In the genomic region with DNA sequence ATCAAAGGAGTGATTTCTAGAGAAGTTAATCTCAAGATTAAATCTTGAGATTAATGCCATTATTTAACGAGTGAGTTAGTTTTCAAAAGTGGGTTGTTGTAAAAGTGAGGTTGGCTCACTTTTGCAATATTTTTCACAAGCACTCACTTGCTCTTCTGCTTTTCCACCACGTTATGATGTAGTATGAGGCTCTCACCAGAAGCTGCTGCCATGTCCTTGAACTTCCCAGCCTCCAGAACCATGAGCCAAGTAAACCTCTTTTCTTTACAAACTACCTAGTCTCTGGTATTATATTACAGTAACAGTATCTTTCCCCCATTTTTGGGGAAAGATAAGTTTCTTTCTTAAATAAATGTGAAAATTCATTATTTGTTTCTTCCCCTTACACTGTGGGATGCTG, we compare ENCODE assay signal across 37 cellular contexts.
DNase-seq lines count a peak whose midpoint lies in the region; ATAC-seq, FAIRE-seq and TF ChIP-seq lines count a peak whose summit lies in the region.
"Had no signal": no experiment of that assay in that cellular context is flagged by ENCODE, and none has a peak within 500 bp of the region (broad histone marks: within the 10 kb centered on the region; RNA-seq: fewer than 3 reads in every experiment).

No MANE protein-coding gene starts in this region.

- TF ChIP-seq CTCF in HepG2 (CRISPR knock-in tag; IDR thresholded peaks at IDR 0.05) (no peak), right lobe of liver (IDR thresholded peaks at IDR 0.05) (no peak), HEK293 (tag by site-specific recombination; IDR thresholded peaks at IDR 0.05) (no peak), K562 (IDR thresholded peaks at IDR 0.05 in 2 of 3, conservative IDR thresholded peaks at IDR 0.05 in 1 of 3; ENCODE audit: insufficient read depth in 2 of 3, low read depth in 1 of 3, low read length in 3 of 3) (no peak)

- FAIRE-seq in HepG2 (lab: Jason Lieb, UNC), result no peak
- FAIRE-seq in K562 (lab: Jason Lieb, UNC), result no peak
- FAIRE-seq: A204.1, A549, D721Med had no signal

- H3K4me3 ChIP-seq in HepG2 (replicated peaks in 1 of 3; ENCODE audit: insufficient read depth in 1 of 3, low read depth in 2 of 3, low read length in 3 of 3) (no peak overlapping the region), right lobe of liver (no peak overlapping the region), HEK293 (ENCODE audit: low read depth, low read length) (no peak overlapping the region), K562 (no peak overlapping the region)
- H3K4me3 ChIP-seq: A549; BLaER1; BLaER1 treated with 17β-estradiol and CSF1 and Interleukin-3, amounts not matched to agents 10 nM and 100 nM had no signal

- H3K27ac ChIP-seq in HepG2 (ENCODE audit: extremely low read length, insufficient read depth, low read length) (no peak overlapping the region), right lobe of liver (no peak overlapping the region), HEK293 (ENCODE audit: extremely low read depth, low read depth, low read length) (no peak overlapping the region), K562 (ENCODE audit: extremely low read depth, low read depth, low read length) (no peak overlapping the region)
- H3K27ac ChIP-seq: 22Rv1; A549; BLaER1; BLaER1 treated with 17β-estradiol and CSF1 and Interleukin-3, amounts not matched to agents 10 nM and 100 nM; C4-2B had no signal

- 0% methylated on average over 2 of the region's 2 CpGs for WGBS in HepG2 (ENCODE audit: low lambda C conversion rate)
- WGBS in right lobe of liver (ENCODE audit: insufficient coverage, low coverage, low lambda C conversion rate, missing lambda C conversion rate), result 61% methylated on average over 2 of the region's 2 CpGs
- 29% methylated on average over 2 of the region's 2 CpGs for WGBS in K562 (ENCODE audit: insufficient coverage, low coverage, missing lambda C conversion rate)

- H3K9ac ChIP-seq in HepG2 (ENCODE audit: insufficient read depth, low read depth, low read length), result no peak overlapping the region
- H3K9ac ChIP-seq in K562 (ENCODE audit: insufficient read depth in 1 of 2, low read depth in 2 of 2, low read length in 2 of 2), result no peak overlapping the region
- H3K9ac ChIP-seq: BLaER1; BLaER1 treated with 17β-estradiol and CSF1 and Interleukin-3, amounts not matched to agents 10 nM and 100 nM had no signal

- TF ChIP-seq RAD21 in HepG2 (CRISPR knock-in tag; IDR thresholded peaks at IDR 0.05) (no peak), K562 (CRISPR knock-in tag; conservative IDR thresholded peaks at IDR 0.05 in 1 of 2, IDR thresholded peaks at IDR 0.05 in 1 of 2) (no peak)

- no peaks in the 10 kb centered on the region for H3K27me3 Mint-ChIP-seq in activated T-cell treated with anti-CD3 and anti-CD28 coated beads, Interleukin-2, amount 50 U/mL, for 72 hours (ENCODE audit: low read depth)
- no peaks in the 10 kb centered on the region for H3K27me3 Mint-ChIP-seq in activated T-cell treated with anti-CD3 and anti-CD28 coated beads, Interleukin-2, amount 50 U/mL, for 4 hours (ENCODE audit: low read depth)
- H3K27me3 Mint-ChIP-seq: B cell; CD4-positive, alpha-beta memory T cell; CD4-positive, alpha-beta T cell; CD8-positive, alpha-beta memory T cell had no signal

- H2AFZ ChIP-seq in HepG2 (ENCODE audit: low read length) (no peak overlapping the region), K562 (ENCODE audit: low read depth, low read length) (no peak overlapping the region)

- H3K9me1 ChIP-seq in K562 (ENCODE audit: control insufficient read depth, insufficient read depth, low read length), result no peaks in the 10 kb centered on the region

- peak overlapping the region; percentile 27 for H3K27ac Mint-ChIP-seq in activated T-cell treated with anti-CD3 and anti-CD28 coated beads, Interleukin-2, amount 50 U/mL, for 72 hours
- H3K27ac Mint-ChIP-seq: B cell; CD14-positive monocyte; CD4-positive, alpha-beta memory T cell; CD4-positive, alpha-beta T cell; CD4-positive, CD25-positive, alpha-beta regulatory T cell; CD8-positive, alpha-beta T cell had no signal

- no peak for ATAC-seq in activated T-cell treated with anti-CD3 and anti-CD28 coated beads, Interleukin-2, amount 50 U/mL, for 72 hours (replicated peaks in 1 of 2)
- no peak for ATAC-seq in activated T-cell treated with anti-CD3 and anti-CD28 coated beads, Interleukin-2, amount 50 U/mL, for 4 hours
- ATAC-seq in HepG2, result no peak
- ATAC-seq in right lobe of liver, result no peak
- ATAC-seq in K562, result no peak
- ATAC-seq: A549; CD8-positive, alpha-beta T cell had no signal

- in situ Hi-C loops in HepG2 (cut with HindIII; ENCODE audit: extremely low pct_ligation_motif_present, low pct_unique_long_range_greater_than_20kb), result no loop called here
- in situ Hi-C loops in K562 (cut with MboI), result no loop called here

- H3K4me1 ChIP-seq in HepG2 (ENCODE audit: insufficient read depth, low read length), result no peaks in the 10 kb centered on the region
- H3K4me1 ChIP-seq in right lobe of liver, result no peaks in the 10 kb centered on the region
- H3K4me1 ChIP-seq in HEK293 (ENCODE audit: control insufficient read depth, insufficient read depth, low read length), result no peaks in the 10 kb centered on the region
- no peaks in the 10 kb centered on the region for H3K4me1 ChIP-seq in K562 (replicated peaks in 1 of 2; ENCODE audit: control insufficient read depth in 2 of 2, insufficient read depth in 2 of 2, low read length in 2 of 2)
- H3K4me1 ChIP-seq: A549; BE2C; BLaER1; BLaER1 treated with 17β-estradiol and CSF1 and Interleukin-3, amounts not matched to agents 10 nM and 100 nM; Caco-2 had no signal

- no peak overlapping the region for H3K4me3 Mint-ChIP-seq in activated T-cell treated with anti-CD3 and anti-CD28 coated beads, Interleukin-2, amount 50 U/mL, for 72 hours
- no peak overlapping the region for H3K4me3 Mint-ChIP-seq in activated T-cell treated with anti-CD3 and anti-CD28 coated beads, Interleukin-2, amount 50 U/mL, for 4 hours
- H3K4me3 Mint-ChIP-seq: B cell; CD14-positive monocyte; CD4-positive, alpha-beta memory T cell; CD4-positive, alpha-beta T cell; CD4-positive, CD25-positive, alpha-beta regulatory T cell; CD8-positive, alpha-beta memory T cell; CD8-positive, alpha-beta T cell had no signal

- H3K4me2 ChIP-seq in HepG2 (ENCODE audit: low read depth, low read length) (no peak overlapping the region), K562 (ENCODE audit: insufficient read depth, low read length) (no peak overlapping the region)
- H3K4me2 ChIP-seq: A549; BLaER1; BLaER1 treated with 17β-estradiol and CSF1 and Interleukin-3, amounts not matched to agents 10 nM and 100 nM had no signal

- TF ChIP-seq EP300 in HepG2 (IDR thresholded peaks at IDR 0.05; ENCODE audit: low read depth in 2 of 2, low read length in 2 of 2) (no peak), HepG2 (CRISPR knock-in tag; IDR thresholded peaks at IDR 0.05; ENCODE audit: borderline replicate concordance) (no peak), K562 (IDR thresholded peaks at IDR 0.05; ENCODE audit: low read length) (no peak)

- no TSS peak for BruUV-seq in HepG2 (replicated peaks; lab: Mats Ljungman, UMichigan)
- BruUV-seq in K562 (replicated peaks; lab: Mats Ljungman, UMichigan), result no TSS peak

- POLR2A ChIA-PET in HepG2 (lab: Yijun Ruan, JAX) (no interaction called here), HEK293 (lab: Yijun Ruan, JAX) (no interaction called here), K562 (lab: Yijun Ruan, JAX) (no interaction called here)

- peaks cover 17% of the 10 kb centered on the region for H3K4me1 Mint-ChIP-seq in activated T-cell treated with anti-CD3 and anti-CD28 coated beads, Interleukin-2, amount 50 U/mL, for 72 hours (ENCODE audit: low read depth)
- H3K4me1 Mint-ChIP-seq in activated T-cell treated with anti-CD3 and anti-CD28 coated beads, Interleukin-2, amount 50 U/mL, for 4 hours (ENCODE audit: low read depth), result peaks cover 4% of the 10 kb centered on the region
- H3K4me1 Mint-ChIP-seq: B cell had no signal

- H3K9me3 ChIP-seq in HepG2 (ENCODE audit: low read length), result peaks cover 37% of the 10 kb centered on the region
- no peaks in the 10 kb centered on the region for H3K9me3 ChIP-seq in right lobe of liver
- H3K9me3 ChIP-seq in HEK293 (ENCODE audit: control insufficient read depth, insufficient read depth, low read depth, low read length), result no peaks in the 10 kb centered on the region
- H3K9me3 ChIP-seq in K562 (replicated peaks; ENCODE audit: control insufficient read depth, insufficient read depth, low read depth, low read length), result 0 out of 2 replicates have a peak, but pooled peaks cover 3% of the 10 kb centered on the region
- H3K9me3 ChIP-seq: A549, BE2C, BLaER1 had no signal

- no peaks in the 10 kb centered on the region for H3K36me3 ChIP-seq in HepG2 (replicated peaks in 1 of 2; ENCODE audit: control insufficient read depth in 1 of 2, insufficient read depth in 2 of 2, low read length in 2 of 2)
- no peaks in the 10 kb centered on the region for H3K36me3 ChIP-seq in right lobe of liver
- no peaks in the 10 kb centered on the region for H3K36me3 ChIP-seq in HEK293 (ENCODE audit: control insufficient read depth in 2 of 2, insufficient read depth in 1 of 2, low read length in 2 of 2)
- H3K36me3 ChIP-seq in K562 (ENCODE audit: control insufficient read depth, insufficient read depth, low read length), result no peaks in the 10 kb centered on the region
- H3K36me3 ChIP-seq: BE2C; BLaER1; BLaER1 treated with 17β-estradiol and CSF1 and Interleukin-3, amounts not matched to agents 10 nM and 100 nM had no signal

- TF ChIP-seq POLR2A in HepG2 (IDR thresholded peaks at IDR 0.05; ENCODE audit: insufficient read depth in 1 of 2, low read depth in 2 of 2, low read length in 2 of 2) (no peak), right lobe of liver (IDR thresholded peaks at IDR 0.05) (no peak), K562 (conservative IDR thresholded peaks at IDR 0.05) (no peak)

- no peaks in the 10 kb centered on the region for H3K79me2 ChIP-seq in HepG2 (ENCODE audit: insufficient read depth, low read length)
- H3K79me2 ChIP-seq in K562 (ENCODE audit: control insufficient read depth, insufficient read depth, low read length), result no peaks in the 10 kb centered on the region

- no peak for DNase-seq in activated T-cell treated with anti-CD3 and anti-CD28 coated beads, Interleukin-2, amount 50 U/mL, for 72 hours
- no peak for DNase-seq in activated T-cell treated with anti-CD3 and anti-CD28 coated beads, Interleukin-2, amount 50 U/mL, for 4 hours
- DNase-seq in HepG2 (ENCODE audit: low spot score) (no peak), right lobe of liver (no peak), K562 (ENCODE audit: extremely low read depth in 1 of 4, low spot score in 3 of 4) (no peak), globus pallidus (ENCODE audit: low spot score) (no peak)
- DNase-seq in activated CD8-positive, alpha-beta memory T cell treated with anti-CD3 and anti-CD28 coated beads for 24 hours, result no peak
- DNase-seq: 8988T; ACHN; AML-193; BE2C; C1 segment of cervical spinal cord; Caco-2; Calu3; CD4-positive, alpha-beta memory T cell; CD4-positive, alpha-beta T cell; CD4-positive, CD25-positive, alpha-beta regulatory T cell; CD8-positive, alpha-beta memory T cell; CD8-positive, alpha-beta T cell; COR-L47; DMS 273 treated with DMSO at 0.1 percent for 48 hours; DMS153; DMS53; DMS79; DMS79 treated with DMSO at 0.1 percent for 48 hours; DND-41; EL had no signal

- H3K27me3 ChIP-seq in HepG2 (ENCODE audit: control insufficient read depth in 1 of 2, insufficient read depth in 2 of 2, low read length in 2 of 2) (no peaks in the 10 kb centered on the region), right lobe of liver (no peaks in the 10 kb centered on the region), K562 (ENCODE audit: control insufficient read depth in 2 of 2, insufficient read depth in 2 of 2, low read length in 2 of 2) (no peaks in the 10 kb centered on the region)
- H3K27me3 ChIP-seq: BE2C; BLaER1; BLaER1 treated with 17β-estradiol and CSF1 and Interleukin-3, amounts not matched to agents 10 nM and 100 nM had no signal

- H4K20me1 ChIP-seq in HepG2 (ENCODE audit: insufficient read depth, low read length) (no peaks in the 10 kb centered on the region), K562 (replicated peaks; ENCODE audit: control insufficient read depth, insufficient read depth, low read length) (no peaks in the 10 kb centered on the region)
- H4K20me1 ChIP-seq: BLaER1; BLaER1 treated with 17β-estradiol and CSF1 and Interleukin-3, amounts not matched to agents 10 nM and 100 nM had no signal

- peaks cover 9% of the 10 kb centered on the region in 2 donors for H3K36me3 Mint-ChIP-seq in activated T-cell treated with anti-CD3 and anti-CD28 coated beads, Interleukin-2, amount 50 U/mL, for 72 hours (ENCODE audit: insufficient read depth in 2 of 2)
- H3K36me3 Mint-ChIP-seq in activated T-cell treated with anti-CD3 and anti-CD28 coated beads, Interleukin-2, amount 50 U/mL, for 4 hours (ENCODE audit: insufficient read depth), result peaks cover 4% of the 10 kb centered on the region
- H3K36me3 Mint-ChIP-seq: CD14-positive monocyte; CD4-positive, alpha-beta memory T cell; CD4-positive, CD25-positive, alpha-beta regulatory T cell; CD8-positive, alpha-beta T cell had no signal

- H3K9me3 Mint-ChIP-seq in activated T-cell treated with anti-CD3 and anti-CD28 coated beads, Interleukin-2, amount 50 U/mL, for 72 hours, result peaks cover 2 to 14% of the 10 kb centered on the region in 2 donors
- peaks cover 20% of the 10 kb centered on the region for H3K9me3 Mint-ChIP-seq in activated T-cell treated with anti-CD3 and anti-CD28 coated beads, Interleukin-2, amount 50 U/mL, for 4 hours

- intact Hi-C loops in HepG2 (cut with micrococcal nuclease; ENCODE audit: unreplicated experiment) (no loop called here), right lobe of liver (cut with DNase I) (no loop called here), K562 (cut with micrococcal nuclease) (no loop called here)

- CTCF ChIA-PET in HepG2 (lab: Yijun Ruan, JAX; ENCODE audit: low intra/inter-chr PET ratio, low total read pairs), result no interaction called here
- CTCF ChIA-PET in HEK293 (lab: Yijun Ruan, JAX), result no interaction called here
- CTCF ChIA-PET in K562 (lab: Yijun Ruan, JAX; ENCODE audit: low intra/inter-chr PET ratio), result no interaction called here
